Comparison of ENCODE assay signal across 1 cellular context in the genomic region with DNA sequence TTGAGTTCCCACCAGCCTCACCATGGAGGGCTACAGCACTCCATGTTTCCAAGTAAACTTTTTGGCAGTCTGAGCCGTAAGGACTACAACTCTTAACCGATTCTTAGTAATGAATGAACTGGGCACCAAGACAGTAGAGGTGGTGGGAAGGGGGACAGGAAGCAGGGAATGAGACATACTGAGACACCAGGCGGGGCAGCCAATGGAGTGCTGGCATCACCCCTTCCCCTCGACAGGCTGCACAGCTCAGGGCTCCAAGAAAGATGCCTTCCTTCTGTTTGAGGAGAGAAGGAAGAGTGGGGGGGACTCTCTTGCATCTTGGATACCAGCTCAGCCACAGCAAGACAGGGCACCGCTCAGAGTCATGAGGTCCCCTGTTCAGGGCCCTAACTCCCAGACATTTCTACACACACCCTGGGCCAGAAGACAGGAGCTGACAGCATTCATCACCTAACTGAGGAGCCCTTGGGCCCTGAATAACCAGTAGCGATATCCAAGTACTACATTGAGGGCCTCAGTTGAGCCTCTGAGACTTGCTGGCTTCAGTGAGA.
TF ChIP-seq lines count a peak whose summit lies in the region.

No MANE protein-coding gene starts in this region.

TF ChIP-seq in GM12878, 131 proteins besides CTCF, POLR2A, EP300 and RAD21 (continued from another document):
- TF ChIP-seq, protein P1, sequence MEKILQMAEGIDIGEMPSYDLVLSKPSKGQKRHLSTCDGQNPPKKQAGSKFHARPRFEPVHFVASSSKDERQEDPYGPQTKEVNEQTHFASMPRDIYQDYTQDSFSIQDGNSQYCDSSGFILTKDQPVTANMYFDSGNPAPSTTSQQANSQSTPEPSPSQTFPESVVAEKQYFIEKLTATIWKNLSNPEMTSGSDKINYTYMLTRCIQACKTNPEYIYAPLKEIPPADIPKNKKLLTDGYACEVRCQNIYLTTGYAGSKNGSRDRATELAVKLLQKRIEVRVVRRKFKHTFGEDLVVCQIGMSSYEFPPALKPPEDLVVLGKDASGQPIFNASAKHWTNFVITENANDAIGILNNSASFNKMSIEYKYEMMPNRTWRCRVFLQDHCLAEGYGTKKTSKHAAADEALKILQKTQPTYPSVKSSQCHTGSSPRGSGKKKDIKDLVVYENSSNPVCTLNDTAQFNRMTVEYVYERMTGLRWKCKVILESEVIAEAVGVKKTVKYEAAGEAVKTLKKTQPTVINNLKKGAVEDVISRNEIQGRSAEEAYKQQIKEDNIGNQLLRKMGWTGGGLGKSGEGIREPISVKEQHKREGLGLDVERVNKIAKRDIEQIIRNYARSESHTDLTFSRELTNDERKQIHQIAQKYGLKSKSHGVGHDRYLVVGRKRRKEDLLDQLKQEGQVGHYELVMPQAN (conservative IDR thresholded peaks at IDR 0.05), result no peak
- no peak for TF ChIP-seq TBL1XR1 (IDR thresholded peaks at IDR 0.05; ENCODE audit: low read depth, low read length)
- TF ChIP-seq, protein P2, sequence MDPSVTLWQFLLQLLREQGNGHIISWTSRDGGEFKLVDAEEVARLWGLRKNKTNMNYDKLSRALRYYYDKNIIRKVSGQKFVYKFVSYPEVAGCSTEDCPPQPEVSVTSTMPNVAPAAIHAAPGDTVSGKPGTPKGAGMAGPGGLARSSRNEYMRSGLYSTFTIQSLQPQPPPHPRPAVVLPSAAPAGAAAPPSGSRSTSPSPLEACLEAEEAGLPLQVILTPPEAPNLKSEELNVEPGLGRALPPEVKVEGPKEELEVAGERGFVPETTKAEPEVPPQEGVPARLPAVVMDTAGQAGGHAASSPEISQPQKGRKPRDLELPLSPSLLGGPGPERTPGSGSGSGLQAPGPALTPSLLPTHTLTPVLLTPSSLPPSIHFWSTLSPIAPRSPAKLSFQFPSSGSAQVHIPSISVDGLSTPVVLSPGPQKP (IDR thresholded peaks at IDR 0.05; ENCODE audit: low read depth, low read length), result no peak
- no peak for TF ChIP-seq POLR2AphosphoS5 (IDR thresholded peaks at IDR 0.05; ENCODE audit: low read length)
- TF ChIP-seq SP1 (IDR thresholded peaks at IDR 0.05; ENCODE audit: low read depth, low read length), result no peak
- TF ChIP-seq, protein P3, sequence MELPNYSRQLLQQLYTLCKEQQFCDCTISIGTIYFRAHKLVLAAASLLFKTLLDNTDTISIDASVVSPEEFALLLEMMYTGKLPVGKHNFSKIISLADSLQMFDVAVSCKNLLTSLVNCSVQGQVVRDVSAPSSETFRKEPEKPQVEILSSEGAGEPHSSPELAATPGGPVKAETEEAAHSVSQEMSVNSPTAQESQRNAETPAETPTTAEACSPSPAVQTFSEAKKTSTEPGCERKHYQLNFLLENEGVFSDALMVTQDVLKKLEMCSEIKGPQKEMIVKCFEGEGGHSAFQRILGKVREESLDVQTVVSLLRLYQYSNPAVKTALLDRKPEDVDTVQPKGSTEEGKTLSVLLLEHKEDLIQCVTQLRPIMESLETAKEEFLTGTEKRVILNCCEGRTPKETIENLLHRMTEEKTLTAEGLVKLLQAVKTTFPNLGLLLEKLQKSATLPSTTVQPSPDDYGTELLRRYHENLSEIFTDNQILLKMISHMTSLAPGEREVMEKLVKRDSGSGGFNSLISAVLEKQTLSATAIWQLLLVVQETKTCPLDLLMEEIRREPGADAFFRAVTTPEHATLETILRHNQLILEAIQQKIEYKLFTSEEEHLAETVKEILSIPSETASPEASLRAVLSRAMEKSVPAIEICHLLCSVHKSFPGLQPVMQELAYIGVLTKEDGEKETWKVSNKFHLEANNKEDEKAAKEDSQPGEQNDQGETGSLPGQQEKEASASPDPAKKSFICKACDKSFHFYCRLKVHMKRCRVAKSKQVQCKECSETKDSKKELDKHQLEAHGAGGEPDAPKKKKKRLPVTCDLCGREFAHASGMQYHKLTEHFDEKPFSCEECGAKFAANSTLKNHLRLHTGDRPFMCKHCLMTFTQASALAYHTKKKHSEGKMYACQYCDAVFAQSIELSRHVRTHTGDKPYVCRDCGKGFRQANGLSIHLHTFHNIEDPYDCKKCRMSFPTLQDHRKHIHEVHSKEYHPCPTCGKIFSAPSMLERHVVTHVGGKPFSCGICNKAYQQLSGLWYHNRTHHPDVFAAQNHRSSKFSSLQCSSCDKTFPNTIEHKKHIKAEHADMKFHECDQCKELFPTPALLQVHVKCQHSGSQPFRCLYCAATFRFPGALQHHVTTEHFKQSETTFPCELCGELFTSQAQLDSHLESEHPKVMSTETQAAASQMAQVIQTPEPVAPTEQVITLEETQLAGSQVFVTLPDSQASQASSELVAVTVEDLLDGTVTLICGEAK (IDR thresholded peaks at IDR 0.05; ENCODE audit: borderline replicate concordance), result no peak
- TF ChIP-seq ZNF274 (IDR thresholded peaks at IDR 0.05; ENCODE audit: insufficient read depth, insufficient read length), result no peak
